Comparison of ENCODE assay signal across 16 cellular contexts in the genomic region with DNA sequence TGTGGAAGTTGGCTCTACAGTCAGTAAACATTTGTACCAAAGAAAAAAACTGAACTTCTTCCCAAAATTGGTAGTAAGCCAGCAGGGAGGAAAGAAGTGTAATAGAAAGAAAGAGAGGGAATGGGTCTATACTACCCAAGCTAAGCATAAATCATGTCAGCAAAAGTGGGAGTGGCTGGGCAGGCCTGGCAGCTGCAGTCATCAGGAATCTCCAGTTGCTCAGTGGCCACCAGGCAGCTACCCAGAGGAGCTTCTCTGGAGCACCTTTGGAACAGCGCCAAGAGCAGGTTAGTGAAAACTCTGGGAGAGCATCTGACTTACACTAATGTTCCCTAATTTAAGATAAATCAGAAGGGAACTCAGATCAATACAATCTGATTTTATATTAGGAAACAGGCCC. TPM values are rescaled to one million over a fixed set of nuclear protein-coding genes. Genes with fewer than 3 reads are reported as not detected.
A peak's percentile ranks its signal among the peaks of the same experiment; 100 is the strongest.
DNase-seq lines count a peak whose midpoint lies in the region; ATAC-seq lines count a peak whose summit lies in the region.
"Had no signal": no experiment of that assay in that cellular context is flagged by ENCODE, and none has a peak within 500 bp of the region (broad histone marks: within the 10 kb centered on the region; RNA-seq: fewer than 3 reads in every experiment).

No MANE protein-coding gene starts in this region.

- DNase-seq in Daoy (ENCODE audit: low read depth) (peak; percentile 34), NCI-H1105 (lab: John Stamatoyannopoulos, UW) (peak; percentile 53), RPMI7951 (ENCODE audit: low read depth) (peak; percentile 47), myocyte (ENCODE audit: low read depth) (peak; percentile 72), T-helper 1 cell (no peak), HuH-7 (ENCODE audit: low spot score) (no peak), NAMALWA (ENCODE audit: low spot score) (no peak)
- DNase-seq: activated CD8-positive, alpha-beta T cell treated with anti-CD3 and anti-CD28 coated beads for 36 hours; activated gamma-delta T cell treated with Interleukin-2 at 50 U/mL for 16 hours; brain microvascular endothelial cell; endodermal cell; Karpas-422; NK-92 treated with Interleukin-12 subunit alpha and Interleukin-12 subunit beta, amount 100 ng/mL, for 24 hours had no signal

- ATAC-seq in HG02642 (IDR thresholded peaks at IDR 0.05; ENCODE audit: poor library complexity, unreplicated experiment): no peak
- ATAC-seq: activated CD8-positive, alpha-beta T cell treated with anti-CD3 and anti-CD28 coated beads for 36 hours; right cardiac atrium had no signal

RNA-seq across cellular contexts. Expression of a gene that starts 14.3 kb away (rescaled TPM):
- not detected in 2 replicates for total RNA-seq in Daoy (2014; rRNA removed; shearing (Covaris generic))
- total RNA-seq in RPMI7951 (2014; rRNA removed; shearing (Covaris generic)): 0.98 and 1.6 TPM in 2 replicates
- 0.99 and 1.7 TPM in 2 replicates for total RNA-seq in myocyte
- polyA plus RNA-seq in myocyte (2012): 2.1 TPM
- total RNA-seq: activated CD8-positive, alpha-beta T cell treated with anti-CD3 and anti-CD28 coated beads for 36 hours; T-helper 1 cell treated with Interleukin-12 subunit alpha and Interleukin-12 subunit beta and Interleukin-4 antibody, amounts not matched to agents 30 ng/mL and 1 ng/mL, for 36 hours had no signal

Comparison
In these comparisons a context has a peak if more than half of its experiments do, and no peak if none do; other contexts are left out.
1. DNase-seq: peak in Daoy (single experiment), NCI-H1105 (single experiment), RPMI7951 (single experiment) and myocyte (single experiment); none in T-helper 1 cell (0 of 5), HuH-7 (single experiment) and NAMALWA (single experiment).